Comparison of ENCODE assay signal across 16 cellular contexts in genomic region chr15:62889734-62890505, GRCh38.
DNase-seq lines count a peak whose midpoint lies in the region; ATAC-seq and TF ChIP-seq lines count a peak whose summit lies in the region.
"Had no signal": no experiment of that assay in that cellular context is flagged by ENCODE, and none has a peak within 500 bp of the region (broad histone marks: within the 10 kb centered on the region; RNA-seq: fewer than 3 reads in every experiment).

No MANE protein-coding gene starts in this region.

- TF ChIP-seq CTCF in fibroblast of villous mesenchyme (IDR thresholded peaks at IDR 0.05; ENCODE audit: insufficient read depth, low read depth, low read length), result no peak

- no peaks in the 10 kb centered on the region for H3K79me1 ChIP-seq in mesendoderm (ENCODE audit: low read length)

- H3K79me2 ChIP-seq in mesendoderm (ENCODE audit: control insufficient read depth, insufficient read depth, low read length), result no peaks in the 10 kb centered on the region

- H2BK120ac ChIP-seq in mesendoderm (ENCODE audit: low read depth, low read length), result no peak overlapping the region

- H3K27me3 ChIP-seq in mesendoderm (ENCODE audit: insufficient read depth, low read length, poor library complexity), result no peaks in the 10 kb centered on the region
- H3K27me3 ChIP-seq: ascending aorta had no signal

- no peak overlapping the region for H3K4me3 ChIP-seq in fibroblast of villous mesenchyme (ENCODE audit: low read depth, low read length)
- H3K4me3 ChIP-seq in mesendoderm (ENCODE audit: low read length), result no peak overlapping the region
- H3K4me3 ChIP-seq: ascending aorta had no signal

- intact Hi-C loops in sciatic nerve (cut with DNase I), result no loop called here

- ATAC-seq in sciatic nerve, result peak; percentile 60
- no peak for ATAC-seq in HG03442 (IDR thresholded peaks at IDR 0.05; ENCODE audit: unreplicated experiment)
- ATAC-seq in GM18909 (IDR thresholded peaks at IDR 0.05; ENCODE audit: poor library complexity, unreplicated experiment), result no peak
- no peak for ATAC-seq in GM21423 (IDR thresholded peaks at IDR 0.05; ENCODE audit: unreplicated experiment)
- ATAC-seq: stimulated activated effector memory CD8-positive, alpha-beta T cell treated with anti-CD3 and anti-CD28 coated beads, Interleukin-12 subunit alpha, Interleukin-12 subunit beta, amount 100 ng/mL, for 72 hours had no signal

- WGBS in mesendoderm (ENCODE audit: extremely low coverage, insufficient coverage, low lambda C conversion rate), result no CpG with 5 or more reads among the region's 5 CpGs

- no peak overlapping the region for H3K9ac ChIP-seq in mesendoderm (ENCODE audit: low read length)

- no peak overlapping the region for H4K5ac ChIP-seq in mesendoderm (ENCODE audit: low read length)

- peak; percentile 41 for DNase-seq in EH (ENCODE audit: low read depth)
- peak; percentile 39 for DNase-seq in amniotic epithelial cell (ENCODE audit: low read depth)
- peak; percentile 34 for DNase-seq in fibroblast of villous mesenchyme (ENCODE audit: low read depth)
- DNase-seq in sciatic nerve (ENCODE audit: low spot score), result no peak
- DNase-seq in mesendoderm, result no peak
- DNase-seq: activated CD4-positive, CD25-positive, alpha-beta regulatory T cell; activated T-cell treated with anti-CD3 and anti-CD28 coated beads for 4 hours; COR-L47; NCI-H1105 treated with DMSO at 0.1 percent for 48 hours; SIG-M5; stimulated activated CD4-positive, alpha-beta T cell treated with anti-CD3 and anti-CD28 coated beads, Interleukin-1b, Interleukin-23, amount 100 ng/mL, for 48 hours had no signal

- H3K56ac ChIP-seq in mesendoderm (ENCODE audit: low read length), result no peak overlapping the region

- no peak overlapping the region for H3K18ac ChIP-seq in mesendoderm (ENCODE audit: low read length)

- H2BK15ac ChIP-seq in mesendoderm (replicated peaks; ENCODE audit: low read depth), result no peak overlapping the region

- no peak overlapping the region for H2BK5ac ChIP-seq in mesendoderm (ENCODE audit: low read length)

- H3K4me1 ChIP-seq in mesendoderm (ENCODE audit: control insufficient read depth, low read depth, low read length), result peaks cover 5% of the 10 kb centered on the region
- H3K4me1 ChIP-seq: ascending aorta had no signal

- H2AK5ac ChIP-seq in mesendoderm (ENCODE audit: low read length), result no peak overlapping the region

- no peak overlapping the region for H3K27ac ChIP-seq in mesendoderm (ENCODE audit: low read depth, low read length)
- H3K27ac ChIP-seq: ascending aorta had no signal

- H3K4me2 ChIP-seq in mesendoderm (ENCODE audit: low read length), result no peak overlapping the region

- H4K8ac ChIP-seq in mesendoderm (ENCODE audit: low read depth, low read length), result no peak overlapping the region

- H3K23ac ChIP-seq in mesendoderm (ENCODE audit: low read length), result no peak overlapping the region

- no peaks in the 10 kb centered on the region for H3K36me3 ChIP-seq in mesendoderm (ENCODE audit: control insufficient read depth, insufficient read depth, low read length)
- H3K36me3 ChIP-seq: ascending aorta had no signal

- no peak overlapping the region for H3K4ac ChIP-seq in mesendoderm (ENCODE audit: low read depth, low read length)

Comparison
In these comparisons a context has a peak if more than half of its experiments do, and no peak if none do; other contexts are left out.
1. DNase-seq: peak in EH (single experiment), amniotic epithelial cell (single experiment) and fibroblast of villous mesenchyme (single experiment); none in sciatic nerve (single experiment) and mesendoderm (single experiment).